Comparison of ENCODE assay signal across 14 cellular contexts in the genomic region with DNA sequence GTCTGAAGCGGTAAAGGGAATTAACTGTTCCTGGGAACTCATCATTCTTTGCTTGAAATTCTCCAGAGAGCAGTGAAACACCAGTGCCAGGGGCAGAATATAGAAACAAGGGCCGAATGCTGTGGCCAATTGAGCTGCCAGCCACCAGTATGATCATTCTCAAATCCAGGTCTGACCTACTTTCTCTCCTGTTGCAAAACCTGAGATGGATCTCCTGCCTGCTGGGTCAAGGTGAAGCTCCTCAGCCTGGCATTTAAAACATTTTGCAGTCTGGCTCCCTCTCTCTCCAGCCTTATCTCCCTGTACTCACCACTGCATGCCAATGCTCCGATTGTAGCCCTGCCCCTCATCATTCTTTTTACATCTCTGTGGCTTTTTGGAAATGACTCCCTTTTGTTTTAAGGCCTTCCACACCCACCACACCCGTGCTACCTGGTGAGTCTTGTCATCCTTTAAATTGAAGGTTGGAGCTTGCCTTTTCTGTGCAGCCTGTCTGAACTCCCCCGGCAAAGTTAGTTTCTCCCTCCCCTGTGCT.
DNase-seq lines count a peak whose midpoint lies in the region; ATAC-seq, FAIRE-seq and TF ChIP-seq lines count a peak whose summit lies in the region.
"Had no signal": no experiment of that assay in that cellular context is flagged by ENCODE, and none has a peak within 500 bp of the region (broad histone marks: within the 10 kb centered on the region; RNA-seq: fewer than 3 reads in every experiment).

No MANE protein-coding gene starts in this region.

- ATAC-seq in heart right ventricle: peak in 6 of 8 donors; percentile 20 to 75 (median 56)
- no peak for ATAC-seq in GM21360 (IDR thresholded peaks at IDR 0.05; ENCODE audit: unreplicated experiment)
- ATAC-seq: activated T-cell treated with anti-CD3 and anti-CD28 coated beads, Interleukin-2, amount 50 U/mL, for 72 hours had no signal

- H3K27me3 ChIP-seq in ascending aorta: no peaks in the 10 kb centered on the region
- no peaks in the 10 kb centered on the region for H3K27me3 ChIP-seq in heart right ventricle
- H3K27me3 ChIP-seq: MG63 had no signal

- no peak for FAIRE-seq in GM12892 (lab: Jason Lieb, UNC)

- no peaks in the 10 kb centered on the region for H3K9me3 ChIP-seq in ascending aorta
- H3K9me3 ChIP-seq in heart right ventricle: peaks cover 0 to 9% (median 0%) of the 10 kb centered on the region in 11 donors

- DNase-seq in GM03348 (ENCODE audit: low spot score) (peak; percentile 18), ascending aorta (ENCODE audit: low spot score in 2 of 2) (no peak), heart right ventricle (no peak), putamen (ENCODE audit: low spot score) (peak; percentile 52), GM19240 (ENCODE audit: insufficient read length, low spot score) (no peak), GM12892 (ENCODE audit: insufficient read length) (no peak)
- no peak for DNase-seq in central memory CD4-positive, alpha-beta T cell
- DNase-seq: activated CD4-positive, alpha-beta T cell treated with anti-CD3 and anti-CD28 coated beads, Interleukin-2, amount 10 ng/mL, durations not matched to agents 24 days and 14 days; activated T-cell treated with anti-CD3 and anti-CD28 coated beads, Interleukin-2, amount 50 U/mL, for 72 hours; DMS153; MG63; NCI-H2171 treated with DMSO at 0.1 percent for 48 hours; OCI-M1 had no signal

- no peak for TF ChIP-seq POLR2A in GM12892 (IDR thresholded peaks at IDR 0.05; ENCODE audit: low read depth, low read length)

- H3K4me3 ChIP-seq in ascending aorta (no peak overlapping the region), heart right ventricle (no peak overlapping the region)
- H3K4me3 ChIP-seq: MG63 had no signal

- intact Hi-C loops in ascending aorta (cut with DNase I): no loop called here
- intact Hi-C loops in heart right ventricle (cut with DNase I): no loop called here

- peak overlapping the region; percentile 10 to 13 for H3K27ac ChIP-seq in ascending aorta
- H3K27ac ChIP-seq in heart right ventricle: peak overlapping the region in 6 of 10 donors; percentile 3 to 59 (median 18)

- TF ChIP-seq CTCF in ascending aorta (IDR thresholded peaks at IDR 0.05) (no peak), heart right ventricle (IDR thresholded peaks at IDR 0.05) (no peak)

- peaks cover 2 to 23% of the 10 kb centered on the region in 2 donors for H3K4me1 ChIP-seq in ascending aorta
- H3K4me1 ChIP-seq in heart right ventricle: peaks cover 4 to 50% (median 26%) of the 10 kb centered on the region in 9 donors

- WGBS in heart right ventricle, 2 donors: 31 to 51% methylated on average over 5 of the region's 5 CpGs

- H3K36me3 ChIP-seq in ascending aorta (no peaks in the 10 kb centered on the region), heart right ventricle (no peaks in the 10 kb centered on the region)
- H3K36me3 ChIP-seq: MG63 had no signal

Comparison
In these comparisons a context has a peak if more than half of its experiments do, and no peak if none do; other contexts are left out.
1. DNase-seq: peak in GM03348 (single experiment) and putamen (single experiment); none in ascending aorta (0 of 2), heart right ventricle (0 of 2), GM19240 (single experiment), GM12892 (single experiment) and central memory CD4-positive, alpha-beta T cell (single experiment).